In genomic region chr10:105644978-105645377, GRCh38 we compare ENCODE assay signal across 34 cellular contexts.
"Had no signal": no experiment of that assay in that cellular context is flagged by ENCODE, and none has a peak within 500 bp of the region (broad histone marks: within the 10 kb centered on the region; RNA-seq: fewer than 3 reads in every experiment).

No MANE protein-coding gene starts in this region.

- H3K27me3 ChIP-seq: ascending aorta, brain microvascular endothelial cell, breast epithelium had no signal

- H3K36me3 Mint-ChIP-seq: activated CD8-positive, alpha-beta memory T cell treated with anti-CD3 and anti-CD28 coated beads, Interleukin-2, amount 10 ng/mL, durations not matched to agents 7 days and 5 days; activated naive CD4-positive, alpha-beta T cell treated with anti-CD3 and anti-CD28 coated beads, Interleukin-2, amount 10 ng/mL, durations not matched to agents 7 days and 5 days; activated naive CD4-positive, alpha-beta T cell treated with anti-CD3 and anti-CD28 coated beads, Interleukin-2, amount 50 U/mL, for 24 hours; activated naive CD8-positive, alpha-beta T cell; activated naive CD8-positive, alpha-beta T cell treated with anti-CD3 and anti-CD28 coated beads, Interleukin-2, amount 10 ng/mL, durations not matched to agents 7 days and 5 days; T-cell; WTC11 had no signal

- H3K27ac Mint-ChIP-seq: activated CD4-positive, alpha-beta memory T cell treated with anti-CD3 and anti-CD28 coated beads, Interleukin-2, amount 10 ng/mL, durations not matched to agents 7 days and 5 days; activated CD4-positive, alpha-beta T cell treated with anti-CD3 and anti-CD28 coated beads for 36 hours; activated CD4-positive, alpha-beta T cell treated with anti-CD3 and anti-CD28 coated beads, Interleukin-2, amount 10 ng/mL, durations not matched to agents 7 days and 5 days; activated CD8-positive, alpha-beta memory T cell treated with anti-CD3 and anti-CD28 coated beads, Interleukin-2, amount 10 ng/mL, durations not matched to agents 7 days and 5 days; activated CD8-positive, alpha-beta T cell treated with anti-CD3 and anti-CD28 coated beads, Interleukin-2, amount 10 ng/mL, durations not matched to agents 7 days and 5 days; activated naive CD4-positive, alpha-beta T cell treated with anti-CD3 and anti-CD28 coated beads, Interleukin-2, amount 10 ng/mL, durations not matched to agents 7 days and 5 days; activated naive CD4-positive, alpha-beta T cell treated with anti-CD3 and anti-CD28 coated beads, Interleukin-2, amount 50 U/mL, for 24 hours; activated naive CD8-positive, alpha-beta T cell; activated naive CD8-positive, alpha-beta T cell treated with anti-CD3 and anti-CD28 coated beads, Interleukin-2, amount 10 ng/mL, durations not matched to agents 7 days and 5 days; activated naive CD8-positive, alpha-beta T cell treated with anti-CD3 and anti-CD28 coated beads, Interleukin-2, amount 50 U/mL, for 24 hours; activated T-cell treated with anti-CD3 and anti-CD28 coated beads, Interleukin-2, amount 50 U/mL, for 24 hours; activated T-helper 2 cell treated with anti-CD3 and anti-CD28 coated beads, Interferon-gamma antibody, Interleukin-2, Interleukin-4, amounts not matched to agents 10 μg/mL and 5 μg/mL and 100 μg/mL, durations not matched to agents 14 hours and 24 hours and 36 hours; T-cell; T-helper 17 cell; WTC11 had no signal

- H3K27ac ChIP-seq: ascending aorta, brain microvascular endothelial cell, breast epithelium, WERI-Rb-1 had no signal

- DNase-seq: activated CD4-positive, alpha-beta memory T cell treated with anti-CD3 and anti-CD28 coated beads, Interleukin-2, amount 10 ng/mL, durations not matched to agents 7 days and 5 days; activated CD4-positive, alpha-beta T cell treated with anti-CD3 and anti-CD28 coated beads for 1 hour; activated CD4-positive, alpha-beta T cell treated with anti-CD3 and anti-CD28 coated beads for 36 hours; activated CD4-positive, alpha-beta T cell treated with anti-CD3 and anti-CD28 coated beads for 48 hours; activated CD4-positive, alpha-beta T cell treated with anti-CD3 and anti-CD28 coated beads, Interleukin-2, amount 10 ng/mL, durations not matched to agents 7 days and 5 days; activated CD4-positive, alpha-beta T cell treated with anti-CD3 and anti-CD28 coated beads, Interleukin-2, amount 50 U/mL, for 48 hours; activated CD4-positive, CD25-positive, alpha-beta regulatory T cell; activated CD8-positive, alpha-beta memory T cell treated with anti-CD3 and anti-CD28 coated beads for 24 hours; activated CD8-positive, alpha-beta memory T cell treated with anti-CD3 and anti-CD28 coated beads, Interleukin-2, amount 10 ng/mL, durations not matched to agents 7 days and 5 days; activated CD8-positive, alpha-beta memory T cell treated with anti-CD3 and anti-CD28 coated beads, Interleukin-2, amount 50 U/mL, for 48 hours; activated CD8-positive, alpha-beta T cell treated with anti-CD3 and anti-CD28 coated beads, Interleukin-2, amount 10 ng/mL, durations not matched to agents 7 days and 5 days; activated effector memory CD4-positive, alpha-beta T cell treated with Interleukin-2 at 50 U/mL for 16 hours; activated gamma-delta T cell; activated naive CD4-positive, alpha-beta T cell treated with anti-CD3 and anti-CD28 coated beads, Interleukin-2, amount 10 ng/mL, durations not matched to agents 7 days and 5 days; activated naive CD4-positive, alpha-beta T cell treated with Interleukin-2 at 50 U/mL for 16 hours; activated naive CD8-positive, alpha-beta T cell treated with anti-CD3 and anti-CD28 coated beads, Interleukin-2, amount 10 ng/mL, durations not matched to agents 7 days and 5 days; activated naive CD8-positive, alpha-beta T cell treated with anti-CD3 and anti-CD28 coated beads, Interleukin-2, amount 50 U/mL, for 24 hours; activated T-cell treated with anti-CD3 and anti-CD28 coated beads, Interleukin-2, amount 50 U/mL, for 24 hours; activated T-cell treated with anti-CD3 and anti-CD28 coated beads, Interleukin-2, amount 50 U/mL, for 48 hours; amygdala; anterior cingulate cortex; brain microvascular endothelial cell; central memory CD4-positive, alpha-beta T cell; T-cell; T-helper 17 cell; T1000; WERI-Rb-1 had no signal

- H3K27me3 Mint-ChIP-seq: activated CD4-positive, alpha-beta memory T cell treated with anti-CD3 and anti-CD28 coated beads, Interleukin-2, amount 10 ng/mL, durations not matched to agents 7 days and 5 days; activated CD4-positive, alpha-beta T cell treated with anti-CD3 and anti-CD28 coated beads for 36 hours; activated CD4-positive, alpha-beta T cell treated with anti-CD3 and anti-CD28 coated beads, Interleukin-2, amount 10 ng/mL, durations not matched to agents 7 days and 5 days; activated CD8-positive, alpha-beta memory T cell treated with anti-CD3 and anti-CD28 coated beads, Interleukin-2, amount 10 ng/mL, durations not matched to agents 7 days and 5 days; activated naive CD4-positive, alpha-beta T cell treated with anti-CD3 and anti-CD28 coated beads, Interleukin-2, amount 10 ng/mL, durations not matched to agents 7 days and 5 days; activated naive CD8-positive, alpha-beta T cell; activated naive CD8-positive, alpha-beta T cell treated with anti-CD3 and anti-CD28 coated beads, Interleukin-2, amount 10 ng/mL, durations not matched to agents 7 days and 5 days; activated naive CD8-positive, alpha-beta T cell treated with anti-CD3 and anti-CD28 coated beads, Interleukin-2, amount 50 U/mL, for 24 hours; activated T-cell treated with anti-CD3 and anti-CD28 coated beads, Interleukin-2, amount 50 U/mL, for 24 hours; T-cell; T-helper 17 cell had no signal

- H3K9me3 ChIP-seq: ascending aorta, breast epithelium had no signal

- H3K4me1 ChIP-seq: ascending aorta, breast epithelium had no signal

- H3K4me1 Mint-ChIP-seq: activated CD4-positive, alpha-beta memory T cell treated with anti-CD3 and anti-CD28 coated beads, Interleukin-2, amount 10 ng/mL, durations not matched to agents 7 days and 5 days; activated CD4-positive, alpha-beta T cell treated with anti-CD3 and anti-CD28 coated beads for 36 hours; activated CD4-positive, alpha-beta T cell treated with anti-CD3 and anti-CD28 coated beads, Interleukin-2, amount 10 ng/mL, durations not matched to agents 7 days and 5 days; activated CD8-positive, alpha-beta memory T cell treated with anti-CD3 and anti-CD28 coated beads, Interleukin-2, amount 10 ng/mL, durations not matched to agents 7 days and 5 days; activated naive CD4-positive, alpha-beta T cell treated with anti-CD3 and anti-CD28 coated beads, Interleukin-2, amount 10 ng/mL, durations not matched to agents 7 days and 5 days; activated naive CD4-positive, alpha-beta T cell treated with anti-CD3 and anti-CD28 coated beads, Interleukin-2, amount 50 U/mL, for 24 hours; activated naive CD8-positive, alpha-beta T cell treated with anti-CD3 and anti-CD28 coated beads, Interleukin-2, amount 10 ng/mL, durations not matched to agents 7 days and 5 days; activated naive CD8-positive, alpha-beta T cell treated with anti-CD3 and anti-CD28 coated beads, Interleukin-2, amount 50 U/mL, for 24 hours; T-cell; T-helper 17 cell had no signal

- H3K9me3 Mint-ChIP-seq: activated naive CD4-positive, alpha-beta T cell treated with anti-CD3 and anti-CD28 coated beads, Interleukin-2, amount 10 ng/mL, durations not matched to agents 7 days and 5 days; activated naive CD4-positive, alpha-beta T cell treated with anti-CD3 and anti-CD28 coated beads, Interleukin-2, amount 50 U/mL, for 24 hours; activated naive CD8-positive, alpha-beta T cell treated with anti-CD3 and anti-CD28 coated beads, Interleukin-2, amount 10 ng/mL, durations not matched to agents 7 days and 5 days; activated T-helper 2 cell treated with anti-CD3 and anti-CD28 coated beads, Interferon-gamma antibody, Interleukin-2, Interleukin-4, amounts not matched to agents 10 μg/mL and 5 μg/mL and 100 μg/mL, durations not matched to agents 14 hours and 24 hours and 36 hours; WTC11 had no signal

- H3K4me3 ChIP-seq: ascending aorta had no signal

- H3K36me3 ChIP-seq: ascending aorta, brain microvascular endothelial cell, breast epithelium, WERI-Rb-1 had no signal

- ATAC-seq: activated CD4-positive, alpha-beta T cell treated with anti-CD3 and anti-CD28 coated beads for 36 hours; activated CD4-positive, CD25-positive, alpha-beta regulatory T cell treated with anti-CD3 and anti-CD28 coated beads, Interleukin-2, amount 50 U/mL, for 24 hours; activated CD8-positive, alpha-beta memory T cell treated with anti-CD3 and anti-CD28 coated beads, Interleukin-2, amount 10 ng/mL, durations not matched to agents 7 days and 5 days; activated CD8-positive, alpha-beta T cell treated with anti-CD3 and anti-CD28 coated beads, Interleukin-2, amount 10 ng/mL, durations not matched to agents 7 days and 5 days; activated naive CD8-positive, alpha-beta T cell treated with anti-CD3 and anti-CD28 coated beads, Interleukin-2, amount 50 U/mL, for 24 hours; T-cell; T-helper 17 cell; WTC11 had no signal

- H3K4me3 Mint-ChIP-seq: activated CD4-positive, alpha-beta memory T cell treated with anti-CD3 and anti-CD28 coated beads, Interleukin-2, amount 10 ng/mL, durations not matched to agents 7 days and 5 days; activated CD4-positive, alpha-beta T cell treated with anti-CD3 and anti-CD28 coated beads for 36 hours; activated CD4-positive, alpha-beta T cell treated with anti-CD3 and anti-CD28 coated beads, Interleukin-2, amount 10 ng/mL, durations not matched to agents 7 days and 5 days; activated CD8-positive, alpha-beta memory T cell treated with anti-CD3 and anti-CD28 coated beads, Interleukin-2, amount 10 ng/mL, durations not matched to agents 7 days and 5 days; activated CD8-positive, alpha-beta T cell treated with anti-CD3 and anti-CD28 coated beads, Interleukin-2, amount 10 ng/mL, durations not matched to agents 7 days and 5 days; activated naive CD4-positive, alpha-beta T cell treated with anti-CD3 and anti-CD28 coated beads, Interleukin-2, amount 10 ng/mL, durations not matched to agents 7 days and 5 days; activated naive CD4-positive, alpha-beta T cell treated with anti-CD3 and anti-CD28 coated beads, Interleukin-2, amount 50 U/mL, for 24 hours; activated naive CD8-positive, alpha-beta T cell; activated naive CD8-positive, alpha-beta T cell treated with anti-CD3 and anti-CD28 coated beads, Interleukin-2, amount 10 ng/mL, durations not matched to agents 7 days and 5 days; activated naive CD8-positive, alpha-beta T cell treated with anti-CD3 and anti-CD28 coated beads, Interleukin-2, amount 50 U/mL, for 24 hours; activated T-cell treated with anti-CD3 and anti-CD28 coated beads, Interleukin-2, amount 50 U/mL, for 24 hours; T-cell; T-helper 17 cell; WTC11 had no signal
